ENCODE assay signal across 23 cellular contexts in genomic region chr13:51819544-51819943, GRCh38. TPM values are rescaled to one million over a fixed set of nuclear protein-coding genes. Genes with fewer than 3 reads are reported as not detected.
A peak's percentile ranks its signal among the peaks of the same experiment; 100 is the strongest.
DNase-seq lines count a peak whose midpoint lies in the region; TF ChIP-seq lines count a peak whose summit lies in the region.
"Had no signal": no experiment of that assay in that cellular context is flagged by ENCODE, and none has a peak within 500 bp of the region (broad histone marks: within the 10 kb centered on the region; RNA-seq: fewer than 3 reads in every experiment).

No MANE protein-coding gene starts in this region.

- DNase-seq in activated CD4-positive, alpha-beta memory T cell treated with anti-CD3 and anti-CD28 coated beads for 36 hours, result no peak
- DNase-seq in activated CD4-positive, alpha-beta memory T cell treated with anti-CD3 and anti-CD28 coated beads, Interleukin-2, amount 10 ng/mL, durations not matched to agents 7 days and 5 days, result no peak
- DNase-seq in hippocampal formation (lab: John Stamatoyannopoulos, UW), result no peak
- DNase-seq in MV-4-11 (lab: John Stamatoyannopoulos, UW), result no peak
- DNase-seq in SIG-M5 (lab: John Stamatoyannopoulos, UW), result no peak
- DNase-seq: body of pancreas, DMS79, islet precursor cell, NCI-H1436 treated with DMSO at 0.1 percent for 48 hours, NCI-H524 treated with DMSO at 0.1 percent for 48 hours, pancreas had no signal

- no peaks in the 10 kb centered on the region for H3K79me2 ChIP-seq in OCI-LY3 (ENCODE audit: low read length)

- peak overlapping the region; percentile 75 to 91 (median 83) for H3K4me2 ChIP-seq in BLaER1 treated with 17β-estradiol and CSF1 and Interleukin-3, amounts not matched to agents 10 nM and 100 nM
- peak overlapping the region; percentile 75 for H3K4me2 ChIP-seq in OCI-LY3 (ENCODE audit: low read length)
- H3K4me2 ChIP-seq: A549 had no signal

- peak overlapping the region in 2 of 11 experiments; percentile 14 to 32; a peak in 4 of 22 replicates for H3K9ac ChIP-seq in BLaER1 treated with 17β-estradiol and CSF1 and Interleukin-3, amounts not matched to agents 10 nM and 100 nM
- H3K9ac ChIP-seq in OCI-LY3 (ENCODE audit: low read length), result peak overlapping the region; percentile 33; the same call in 1 of the 2 replicates

- no peaks in the 10 kb centered on the region for H3K9me3 Mint-ChIP-seq in activated CD4-positive, alpha-beta memory T cell treated with anti-CD3 and anti-CD28 coated beads for 36 hours
- no peaks in the 10 kb centered on the region for H3K9me3 Mint-ChIP-seq in activated CD4-positive, alpha-beta memory T cell treated with anti-CD3 and anti-CD28 coated beads, Interleukin-2, amount 10 ng/mL, durations not matched to agents 7 days and 5 days
- H3K9me3 Mint-ChIP-seq in dendritic cell treated with granulocyte-macrophage colony-stimulating factor and Interleukin-4, amounts not matched to agents 40 ng/mL and 50 ng/mL, for 4 days, result no peaks in the 10 kb centered on the region

- H3K4me1 ChIP-seq in BLaER1 treated with 17β-estradiol and CSF1 and Interleukin-3, amounts not matched to agents 10 nM and 100 nM, result peaks cover 74 to 99% (median 86%) of the 10 kb centered on the region in 10 experiments
- H3K4me1 ChIP-seq in OCI-LY3 (ENCODE audit: low read length), result peaks cover 77% of the 10 kb centered on the region

- peak overlapping the region; percentile 84 for H3K27ac Mint-ChIP-seq in activated CD4-positive, alpha-beta memory T cell treated with anti-CD3 and anti-CD28 coated beads for 36 hours
- H3K27ac Mint-ChIP-seq in activated CD4-positive, alpha-beta memory T cell treated with anti-CD3 and anti-CD28 coated beads, Interleukin-2, amount 10 ng/mL, durations not matched to agents 7 days and 5 days, result no peak overlapping the region
- H3K27ac Mint-ChIP-seq in dendritic cell treated with granulocyte-macrophage colony-stimulating factor and Interleukin-4, amounts not matched to agents 40 ng/mL and 50 ng/mL, for 4 days, result peak overlapping the region; percentile 92

- H3K4me3 Mint-ChIP-seq in activated CD4-positive, alpha-beta memory T cell treated with anti-CD3 and anti-CD28 coated beads for 36 hours, result peak overlapping the region; percentile 42
- H3K4me3 Mint-ChIP-seq in activated CD4-positive, alpha-beta memory T cell treated with anti-CD3 and anti-CD28 coated beads, Interleukin-2, amount 10 ng/mL, durations not matched to agents 7 days and 5 days, result no peak overlapping the region
- peak overlapping the region; percentile 7 for H3K4me3 Mint-ChIP-seq in dendritic cell treated with granulocyte-macrophage colony-stimulating factor and Interleukin-4, amounts not matched to agents 40 ng/mL and 50 ng/mL, for 4 days

- no peaks in the 10 kb centered on the region for H3K36me3 ChIP-seq in BLaER1 treated with 17β-estradiol and CSF1 and Interleukin-3, amounts not matched to agents 10 nM and 100 nM
- H3K36me3 ChIP-seq in OCI-LY3 (replicated peaks; ENCODE audit: low read depth, low read length), result no peaks in the 10 kb centered on the region
- H3K36me3 ChIP-seq: pancreas, suprapubic skin, vagina had no signal

- CTCF ChIA-PET in activated CD4-positive, alpha-beta memory T cell treated with anti-CD3 and anti-CD28 coated beads for 36 hours (lab: Charles Lee), result interaction anchor here (0.7 to 4.2 kb wide), 7 partner anchors 13 to 631 kb away, joined by 3 to 33 read pairs (median 4); partner anchors contain the start of gene VPS36
- CTCF ChIA-PET in activated CD4-positive, alpha-beta memory T cell treated with anti-CD3 and anti-CD28 coated beads, Interleukin-2, amount 10 ng/mL, durations not matched to agents 7 days and 5 days (lab: Charles Lee), result interaction anchor here (0.7 to 2.1 kb wide), 3 partner anchors 10 to 18 kb away, joined by 3 to 5 read pairs (median 5); no protein-coding TSS in a partner anchor

- no peaks in the 10 kb centered on the region for H3K27me3 ChIP-seq in BLaER1 treated with 17β-estradiol and CSF1 and Interleukin-3, amounts not matched to agents 10 nM and 100 nM
- no peaks in the 10 kb centered on the region for H3K27me3 ChIP-seq in OCI-LY3 (ENCODE audit: low read depth, low read length)
- H3K27me3 ChIP-seq: body of pancreas, pancreas, suprapubic skin, vagina had no signal

- H3K27me3 Mint-ChIP-seq in activated CD4-positive, alpha-beta memory T cell treated with anti-CD3 and anti-CD28 coated beads for 36 hours, result no peaks in the 10 kb centered on the region
- no peaks in the 10 kb centered on the region for H3K27me3 Mint-ChIP-seq in activated CD4-positive, alpha-beta memory T cell treated with anti-CD3 and anti-CD28 coated beads, Interleukin-2, amount 10 ng/mL, durations not matched to agents 7 days and 5 days
- no peaks in the 10 kb centered on the region for H3K27me3 Mint-ChIP-seq in dendritic cell treated with granulocyte-macrophage colony-stimulating factor and Interleukin-4, amounts not matched to agents 40 ng/mL and 50 ng/mL, for 4 days

- peaks cover 89% of the 10 kb centered on the region for H3K4me1 Mint-ChIP-seq in activated CD4-positive, alpha-beta memory T cell treated with anti-CD3 and anti-CD28 coated beads for 36 hours (ENCODE audit: low read depth)
- H3K4me1 Mint-ChIP-seq in activated CD4-positive, alpha-beta memory T cell treated with anti-CD3 and anti-CD28 coated beads, Interleukin-2, amount 10 ng/mL, durations not matched to agents 7 days and 5 days, result peaks cover 71% of the 10 kb centered on the region
- peaks cover 63% of the 10 kb centered on the region for H3K4me1 Mint-ChIP-seq in dendritic cell treated with granulocyte-macrophage colony-stimulating factor and Interleukin-4, amounts not matched to agents 40 ng/mL and 50 ng/mL, for 4 days (ENCODE audit: low read depth)

- peak overlapping the region; percentile 72 to 93 (median 88); a peak in 21 of 22 replicates for H3K27ac ChIP-seq in BLaER1 treated with 17β-estradiol and CSF1 and Interleukin-3, amounts not matched to agents 10 nM and 100 nM
- H3K27ac ChIP-seq in OCI-LY3 (ENCODE audit: low read length), result peak overlapping the region; percentile 69
- H3K27ac ChIP-seq: A549, body of pancreas, C4-2B, pancreas, suprapubic skin, vagina, VCaP had no signal

- intact Hi-C loops in activated CD4-positive, alpha-beta memory T cell treated with anti-CD3 and anti-CD28 coated beads for 36 hours (cut with micrococcal nuclease), result loop anchor here (1.0 kb wide), 4 partner anchors 8 to 193 kb away; partner anchors contain the start of gene ALG11
- intact Hi-C loops in dendritic cell treated with granulocyte-macrophage colony-stimulating factor and Interleukin-4, amounts not matched to agents 40 ng/mL and 50 ng/mL, for 4 days (cut with micrococcal nuclease), result no loop called here

- no peak overlapping the region for H3K4me3 ChIP-seq in BLaER1 treated with 17β-estradiol and CSF1 and Interleukin-3, amounts not matched to agents 10 nM and 100 nM
- no peak overlapping the region; the same call in 1 of the 2 replicates for H3K4me3 ChIP-seq in OCI-LY3 (ENCODE audit: low read length)
- H3K4me3 ChIP-seq: A549, body of pancreas, pancreas, skin epidermis, suprapubic skin, vagina had no signal

- POLR2A ChIA-PET in activated CD4-positive, alpha-beta memory T cell treated with anti-CD3 and anti-CD28 coated beads for 36 hours (lab: Charles Lee), result interaction anchor here (0.8 to 1.5 kb wide), 4 partner anchors 14 to 234 kb away, joined by 3 to 4 read pairs (median 4); no protein-coding TSS in a partner anchor
- POLR2A ChIA-PET in activated CD4-positive, alpha-beta memory T cell treated with anti-CD3 and anti-CD28 coated beads, Interleukin-2, amount 10 ng/mL, durations not matched to agents 7 days and 5 days (lab: Charles Lee), result no interaction called here

- H3K36me3 Mint-ChIP-seq in activated CD4-positive, alpha-beta memory T cell treated with anti-CD3 and anti-CD28 coated beads for 36 hours, result no peaks in the 10 kb centered on the region
- no peaks in the 10 kb centered on the region for H3K36me3 Mint-ChIP-seq in activated CD4-positive, alpha-beta memory T cell treated with anti-CD3 and anti-CD28 coated beads, Interleukin-2, amount 10 ng/mL, durations not matched to agents 7 days and 5 days (ENCODE audit: low read depth)
- H3K36me3 Mint-ChIP-seq in dendritic cell treated with granulocyte-macrophage colony-stimulating factor and Interleukin-4, amounts not matched to agents 40 ng/mL and 50 ng/mL, for 4 days (ENCODE audit: low read depth), result no peaks in the 10 kb centered on the region

- peak overlapping the region; percentile 16; the same call in 1 of the 2 replicates for H2AFZ ChIP-seq in OCI-LY3 (ENCODE audit: low read depth, low read length)

- no peaks in the 10 kb centered on the region for H4K20me1 ChIP-seq in BLaER1 treated with 17β-estradiol and CSF1 and Interleukin-3, amounts not matched to agents 10 nM and 100 nM
- H4K20me1 ChIP-seq in OCI-LY3 (ENCODE audit: insufficient read depth, low read length), result no peaks in the 10 kb centered on the region

- H3K9me3 ChIP-seq in BLaER1 treated with 17β-estradiol and CSF1 and Interleukin-3, amounts not matched to agents 10 nM and 100 nM (replicated peaks in 1 of 11), result no peaks in the 10 kb centered on the region
- H3K9me3 ChIP-seq in OCI-LY3 (ENCODE audit: insufficient read depth, low read length), result no peaks in the 10 kb centered on the region
- H3K9me3 ChIP-seq: A549, body of pancreas, pancreas, suprapubic skin, vagina had no signal

- no peak for TF ChIP-seq CTCF in OCI-LY3 (IDR thresholded peaks at IDR 0.05; ENCODE audit: low read depth, low read length)

RNA-seq across cellular contexts. Expression of gene DHRS12, which starts 15.6 kb away (rescaled TPM):
- total RNA-seq in activated CD4-positive, alpha-beta memory T cell treated with anti-CD3 and anti-CD28 coated beads for 36 hours, result 1 to 10 TPM; 6.7 to 7.0 TPM
- 1 to 10 TPM; 5.0 to 6.4 TPM for total RNA-seq in activated CD4-positive, alpha-beta memory T cell treated with anti-CD3 and anti-CD28 coated beads, Interleukin-2, amount 10 ng/mL, durations not matched to agents 7 days and 5 days

RNA-seq across cellular contexts. Expression of gene TMEM272, which starts 25.4 kb away (rescaled TPM):
- total RNA-seq in activated CD4-positive, alpha-beta memory T cell treated with anti-CD3 and anti-CD28 coated beads for 36 hours, result under 1 TPM; 0.10 to 0.31 TPM
- under 1 TPM; 0.15 to 0.28 TPM for total RNA-seq in activated CD4-positive, alpha-beta memory T cell treated with anti-CD3 and anti-CD28 coated beads, Interleukin-2, amount 10 ng/mL, durations not matched to agents 7 days and 5 days
- total RNA-seq: body of pancreas, lung microvascular endothelial cell, myocyte had no signal

RNA-seq across cellular contexts. Expression of gene CCDC70, which starts 42.2 kb away (rescaled TPM):
- not detected for total RNA-seq in activated CD4-positive, alpha-beta memory T cell treated with anti-CD3 and anti-CD28 coated beads for 36 hours
- total RNA-seq in activated CD4-positive, alpha-beta memory T cell treated with anti-CD3 and anti-CD28 coated beads, Interleukin-2, amount 10 ng/mL, durations not matched to agents 7 days and 5 days, result not detected
- total RNA-seq: body of pancreas; lung microvascular endothelial cell; myocyte; pancreas; suprapubic skin; T-helper 1 cell treated with Interleukin-12 subunit alpha and Interleukin-12 subunit beta and Interleukin-4 antibody, amounts not matched to agents 30 ng/mL and 1 ng/mL, for 36 hours; vagina had no signal
